In the genomic region with DNA sequence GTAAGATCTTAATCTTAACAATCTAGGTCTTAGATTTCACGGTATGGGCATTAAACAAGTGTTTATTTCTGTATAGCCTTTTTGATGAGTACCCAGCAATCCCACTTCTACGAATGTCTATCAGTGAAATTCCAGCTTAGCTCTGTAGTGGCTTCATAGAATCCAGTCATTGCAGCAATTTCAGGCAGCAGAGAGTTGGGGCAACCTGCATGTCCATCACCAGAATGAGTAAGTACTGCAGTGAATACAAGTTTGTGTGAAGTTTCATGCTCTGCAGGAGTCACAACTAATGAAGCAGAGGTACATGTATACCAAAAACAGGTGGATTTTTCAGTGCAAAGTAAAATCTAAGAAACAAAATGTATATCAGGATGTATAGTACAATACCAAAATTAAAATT, we compare ENCODE assay signal across 15 cellular contexts.
"Had no signal": no experiment of that assay in that cellular context is flagged by ENCODE, and none has a peak within 500 bp of the region (broad histone marks: within the 10 kb centered on the region; RNA-seq: fewer than 3 reads in every experiment).

No MANE protein-coding gene starts in this region.

- H3K4me1 ChIP-seq: gastrocnemius medialis, right lobe of liver, testis had no signal

- H3K36me3 Mint-ChIP-seq: activated naive CD8-positive, alpha-beta T cell treated with anti-CD3 and anti-CD28 coated beads, Interleukin-2, amount 10 ng/mL, durations not matched to agents 7 days and 5 days had no signal

- H3K27ac ChIP-seq: brain microvascular endothelial cell, gastrocnemius medialis, heart right ventricle, right lobe of liver, stomach, testis had no signal

- H3K27me3 ChIP-seq: brain microvascular endothelial cell, testis had no signal

- H3K27ac Mint-ChIP-seq: activated B cell treated with CpG ODN at 0.5 μM for 24 hours; activated naive CD8-positive, alpha-beta T cell treated with anti-CD3 and anti-CD28 coated beads, Interleukin-2, amount 10 ng/mL, durations not matched to agents 7 days and 5 days had no signal

- DNase-seq: activated B cell treated with CpG ODN at 0.5 μM for 24 hours; activated CD4-positive, alpha-beta T cell treated with anti-CD3 and anti-CD28 coated beads, Interleukin-2, amount 50 U/mL, for 1 hour; activated naive CD8-positive, alpha-beta T cell treated with anti-CD3 and anti-CD28 coated beads, Interleukin-2, amount 10 ng/mL, durations not matched to agents 7 days and 5 days; activated T-cell treated with anti-CD3 and anti-CD28 coated beads, Interleukin-2, amount 50 U/mL, for 48 hours; brain microvascular endothelial cell; dermis blood vessel endothelial cell; effector memory CD8-positive, alpha-beta T cell; gastrocnemius medialis; heart right ventricle; right lobe of liver; stimulated activated CD4-positive, alpha-beta T cell treated with anti-CD3 and anti-CD28 coated beads, Interleukin-1b, Interleukin-23, amount 100 ng/mL, for 48 hours; stomach; testis had no signal

- H3K27me3 Mint-ChIP-seq: activated naive CD8-positive, alpha-beta T cell treated with anti-CD3 and anti-CD28 coated beads, Interleukin-2, amount 10 ng/mL, durations not matched to agents 7 days and 5 days had no signal

- H3K9me3 Mint-ChIP-seq: activated B cell treated with CpG ODN at 0.5 μM for 24 hours; activated naive CD8-positive, alpha-beta T cell treated with anti-CD3 and anti-CD28 coated beads, Interleukin-2, amount 10 ng/mL, durations not matched to agents 7 days and 5 days; effector memory CD8-positive, alpha-beta T cell; neural crest cell had no signal

- H3K4me3 ChIP-seq: gastrocnemius medialis, right lobe of liver, smooth muscle cell, stomach, testis had no signal

- H3K36me3 ChIP-seq: brain microvascular endothelial cell, gastrocnemius medialis, heart right ventricle, right lobe of liver, stomach had no signal

- H3K4me2 ChIP-seq: smooth muscle cell had no signal

- H3K4me3 Mint-ChIP-seq: activated B cell treated with CpG ODN at 0.5 μM for 24 hours; activated naive CD8-positive, alpha-beta T cell treated with anti-CD3 and anti-CD28 coated beads, Interleukin-2, amount 10 ng/mL, durations not matched to agents 7 days and 5 days; neural crest cell had no signal

- H3K9me3 ChIP-seq: gastrocnemius medialis, heart right ventricle, right lobe of liver, stomach, testis had no signal

- ATAC-seq: effector memory CD8-positive, alpha-beta T cell; gastrocnemius medialis; heart right ventricle; right lobe of liver had no signal
